In the genomic region with DNA sequence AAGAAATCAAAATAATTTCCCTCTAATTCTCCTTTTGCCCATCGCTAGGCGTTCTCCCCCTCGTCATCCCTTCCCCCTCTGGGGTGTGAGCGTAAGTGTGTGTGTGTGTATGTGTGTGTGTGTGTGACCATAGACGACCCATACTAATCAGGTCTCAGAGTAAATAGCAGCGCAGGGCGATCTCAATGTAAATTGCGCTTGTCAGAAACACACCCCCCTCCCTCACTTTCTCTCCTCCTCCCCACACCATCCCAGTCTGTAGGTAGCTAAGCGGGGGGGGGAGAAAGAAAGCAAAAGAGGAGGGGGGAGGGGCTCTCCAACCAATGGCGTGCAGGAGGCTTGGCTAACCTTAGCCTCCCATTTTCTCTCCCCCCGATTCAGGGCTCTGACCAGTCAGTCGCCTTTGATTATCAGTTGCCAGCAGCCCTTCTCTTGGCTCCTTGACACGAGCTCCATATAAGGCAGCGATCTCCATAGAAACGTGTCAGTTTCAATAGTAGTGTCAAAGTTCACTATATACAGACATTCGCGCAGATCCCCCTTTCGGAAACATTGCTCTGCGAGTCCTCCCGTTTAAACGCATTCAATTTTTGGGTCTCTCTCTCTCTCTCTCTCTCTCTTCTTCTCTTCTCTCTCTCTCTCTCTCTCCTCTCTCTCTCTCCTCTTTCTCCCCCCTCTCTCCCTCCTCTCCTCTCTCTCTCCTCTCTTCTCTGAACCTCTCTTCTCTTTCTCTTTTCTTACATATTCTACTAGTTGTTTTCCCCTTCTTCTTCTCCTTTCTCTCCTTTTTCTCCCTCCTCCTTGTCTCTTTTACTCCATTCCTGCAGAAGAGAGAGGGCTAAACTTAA, we compare ENCODE assay signal across 1 cellular context.
A peak's percentile ranks its signal among the peaks of the same experiment; 100 is the strongest.
TF ChIP-seq lines count a peak whose summit lies in the region.

TSS of gene NR2F1 (plus strand) at position 546 of the 848 bp plus-strand sequence. CDS start 1,802 bp downstream, outside the sequence.

TF ChIP-seq in K562, 482 proteins besides CTCF, POLR2A, EP300 and RAD21 (continued from another document):
- TF ChIP-seq CREB3 (tag; conservative IDR thresholded peaks at IDR 0.05; ENCODE audit: low read depth) (no peak), ATF1 (CRISPR knock-in tag; IDR thresholded peaks at IDR 0.05) (no peak), ATF1 (tag; IDR thresholded peaks at IDR 0.05) (0 out of 2 replicates have a peak, but pooled peaks have one; percentile 22), ZNF324 (CRISPR knock-in tag; IDR thresholded peaks at IDR 0.05) (no peak), ADNP (tag; IDR thresholded peaks at IDR 0.05) (no peak), CBFA2T3 (IDR thresholded peaks at IDR 0.05) (peak; percentile 63), ARNT (IDR thresholded peaks at IDR 0.05) (no peak)
TF ChIP-seq in K562: peak in this region for 18.
